Comparison of ENCODE assay signal across 1 cellular context in the genomic region with DNA sequence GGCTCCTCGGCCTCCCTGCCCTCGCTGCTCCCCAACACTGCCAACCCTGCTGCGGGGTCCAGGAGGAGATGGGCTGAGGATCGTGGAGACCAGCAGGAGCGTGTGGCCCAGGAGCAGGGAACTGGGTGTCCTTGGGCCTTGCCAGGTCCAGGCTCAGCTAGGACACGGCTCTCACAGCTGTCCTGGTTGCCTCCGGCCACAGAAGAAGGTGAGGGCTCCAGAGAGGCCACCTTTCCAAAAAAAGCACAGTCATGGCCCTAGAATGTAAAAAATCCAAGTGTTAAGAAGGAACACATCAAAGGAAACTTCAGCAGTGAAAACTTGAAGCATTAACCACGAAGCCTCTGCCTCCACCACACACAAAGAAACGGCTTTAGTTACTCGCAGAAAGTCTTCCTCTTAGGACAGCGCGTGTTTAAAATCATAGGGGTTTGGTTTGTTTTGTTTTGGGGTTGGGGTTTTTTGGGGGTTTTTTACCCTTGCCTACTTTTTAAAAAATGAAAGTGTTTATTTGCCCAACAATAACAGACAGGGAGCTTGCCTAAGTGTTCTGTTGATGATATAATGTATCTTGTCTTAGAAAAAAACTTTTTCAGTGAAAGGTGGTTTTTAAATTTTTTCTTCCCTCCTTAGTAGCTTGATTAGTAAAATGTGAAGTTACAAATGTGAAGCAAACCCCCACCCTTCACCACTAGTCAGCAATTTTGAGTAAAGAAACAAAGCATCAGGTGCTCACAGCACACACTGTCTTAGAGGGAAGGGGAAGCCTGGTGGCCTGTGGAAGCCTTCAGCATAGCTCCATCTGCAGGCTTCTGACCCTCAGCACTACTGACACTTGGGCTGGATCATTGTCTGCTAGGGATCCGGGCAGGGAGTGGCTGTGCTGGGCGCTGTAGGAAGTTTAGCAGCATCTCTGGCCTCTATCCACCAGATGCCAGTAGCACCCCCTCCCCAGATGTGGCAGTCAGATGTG.
TF ChIP-seq lines count a peak whose summit lies in the region.

No MANE protein-coding gene starts in this region.

TF ChIP-seq in GM23338, 12 proteins besides CTCF, POLR2A, EP300 and RAD21 (continued from another document):
- TF ChIP-seq, protein P1, sequence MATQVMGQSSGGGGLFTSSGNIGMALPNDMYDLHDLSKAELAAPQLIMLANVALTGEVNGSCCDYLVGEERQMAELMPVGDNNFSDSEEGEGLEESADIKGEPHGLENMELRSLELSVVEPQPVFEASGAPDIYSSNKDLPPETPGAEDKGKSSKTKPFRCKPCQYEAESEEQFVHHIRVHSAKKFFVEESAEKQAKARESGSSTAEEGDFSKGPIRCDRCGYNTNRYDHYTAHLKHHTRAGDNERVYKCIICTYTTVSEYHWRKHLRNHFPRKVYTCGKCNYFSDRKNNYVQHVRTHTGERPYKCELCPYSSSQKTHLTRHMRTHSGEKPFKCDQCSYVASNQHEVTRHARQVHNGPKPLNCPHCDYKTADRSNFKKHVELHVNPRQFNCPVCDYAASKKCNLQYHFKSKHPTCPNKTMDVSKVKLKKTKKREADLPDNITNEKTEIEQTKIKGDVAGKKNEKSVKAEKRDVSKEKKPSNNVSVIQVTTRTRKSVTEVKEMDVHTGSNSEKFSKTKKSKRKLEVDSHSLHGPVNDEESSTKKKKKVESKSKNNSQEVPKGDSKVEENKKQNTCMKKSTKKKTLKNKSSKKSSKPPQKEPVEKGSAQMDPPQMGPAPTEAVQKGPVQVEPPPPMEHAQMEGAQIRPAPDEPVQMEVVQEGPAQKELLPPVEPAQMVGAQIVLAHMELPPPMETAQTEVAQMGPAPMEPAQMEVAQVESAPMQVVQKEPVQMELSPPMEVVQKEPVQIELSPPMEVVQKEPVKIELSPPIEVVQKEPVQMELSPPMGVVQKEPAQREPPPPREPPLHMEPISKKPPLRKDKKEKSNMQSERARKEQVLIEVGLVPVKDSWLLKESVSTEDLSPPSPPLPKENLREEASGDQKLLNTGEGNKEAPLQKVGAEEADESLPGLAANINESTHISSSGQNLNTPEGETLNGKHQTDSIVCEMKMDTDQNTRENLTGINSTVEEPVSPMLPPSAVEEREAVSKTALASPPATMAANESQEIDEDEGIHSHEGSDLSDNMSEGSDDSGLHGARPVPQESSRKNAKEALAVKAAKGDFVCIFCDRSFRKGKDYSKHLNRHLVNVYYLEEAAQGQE (IDR thresholded peaks at IDR 0.05; ENCODE audit: unreplicated experiment) = no peak
- TF ChIP-seq EZH2phosphoT487 (IDR thresholded peaks at IDR 0.05; ENCODE audit: unreplicated experiment) = no peak
- TF ChIP-seq ZNF114 (CRISPR knock-in tag; IDR thresholded peaks at IDR 0.05) = no peak
- no peak for TF ChIP-seq ZNF331 (CRISPR knock-in tag; IDR thresholded peaks at IDR 0.05; ENCODE audit: low read depth)
- no peak for TF ChIP-seq JUNB (IDR thresholded peaks at IDR 0.05; ENCODE audit: unreplicated experiment)
- TF ChIP-seq, protein P2, sequence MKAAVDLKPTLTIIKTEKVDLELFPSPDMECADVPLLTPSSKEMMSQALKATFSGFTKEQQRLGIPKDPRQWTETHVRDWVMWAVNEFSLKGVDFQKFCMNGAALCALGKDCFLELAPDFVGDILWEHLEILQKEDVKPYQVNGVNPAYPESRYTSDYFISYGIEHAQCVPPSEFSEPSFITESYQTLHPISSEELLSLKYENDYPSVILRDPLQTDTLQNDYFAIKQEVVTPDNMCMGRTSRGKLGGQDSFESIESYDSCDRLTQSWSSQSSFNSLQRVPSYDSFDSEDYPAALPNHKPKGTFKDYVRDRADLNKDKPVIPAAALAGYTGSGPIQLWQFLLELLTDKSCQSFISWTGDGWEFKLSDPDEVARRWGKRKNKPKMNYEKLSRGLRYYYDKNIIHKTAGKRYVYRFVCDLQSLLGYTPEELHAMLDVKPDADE (IDR thresholded peaks at IDR 0.05) = no peak
- TF ChIP-seq ZNF462 (CRISPR knock-in tag; IDR thresholded peaks at IDR 0.05) = no peak
- no peak for TF ChIP-seq CREB1 (CRISPR knock-in tag; IDR thresholded peaks at IDR 0.05; ENCODE audit: low read depth)
- no peak for TF ChIP-seq POLR2AphosphoS5 (IDR thresholded peaks at IDR 0.05; ENCODE audit: low read depth)
- TF ChIP-seq NANOG (IDR thresholded peaks at IDR 0.05; ENCODE audit: borderline replicate concordance) = no peak
